In the genomic region with DNA sequence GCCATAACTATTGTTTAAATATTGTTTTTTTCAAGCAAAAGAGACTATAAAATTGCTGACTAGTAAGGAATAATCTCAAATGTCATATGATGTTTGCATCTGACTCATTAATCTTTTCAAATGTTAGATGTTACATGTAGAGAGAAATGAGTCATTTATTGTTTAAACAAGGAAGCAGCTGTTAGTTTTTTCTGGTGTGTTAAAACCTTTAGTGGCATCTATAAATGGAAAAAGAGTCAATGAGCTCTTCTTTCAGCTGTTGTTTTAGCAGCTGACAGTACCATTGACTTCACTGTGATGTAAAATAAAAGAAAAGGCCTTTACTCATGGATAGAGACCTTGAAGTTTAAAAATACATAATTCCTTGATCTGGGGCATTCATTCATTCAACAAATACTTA, we compare ENCODE assay signal across 12 cellular contexts. TPM values are rescaled to one million over a fixed set of nuclear protein-coding genes. Genes with fewer than 3 reads are reported as not detected.
A peak's percentile ranks its signal among the peaks of the same experiment; 100 is the strongest.
DNase-seq lines count a peak whose midpoint lies in the region; ATAC-seq and TF ChIP-seq lines count a peak whose summit lies in the region.
"Had no signal": no experiment of that assay in that cellular context is flagged by ENCODE, and none has a peak within 500 bp of the region (broad histone marks: within the 10 kb centered on the region; RNA-seq: fewer than 3 reads in every experiment).

No MANE protein-coding gene starts in this region.

- ATAC-seq in SK-N-SH treated with all-trans-retinoic acid at 6 μM for 48 hours (no peak), esophagus mucosa (peak; percentile 83), GM18517 (IDR thresholded peaks at IDR 0.05; ENCODE audit: unreplicated experiment) (no peak)
- peak; percentile 60 for ATAC-seq in stimulated activated effector memory CD8-positive, alpha-beta T cell treated with anti-CD3 and anti-CD28 coated beads, Interleukin-12 subunit alpha, Interleukin-12 subunit beta, amount 100 ng/mL, for 72 hours
- no peak for ATAC-seq in effector memory CD8-positive, alpha-beta T cell (replicated peaks)

- peaks cover 27% of the 10 kb centered on the region for H3F3A ChIP-seq in SK-N-SH (replicated peaks; ENCODE audit: insufficient read depth)

- H3K4me1 ChIP-seq in SK-N-SH (ENCODE audit: control insufficient read depth in 1 of 2, insufficient read depth in 2 of 2, low read depth in 1 of 2, low read length in 1 of 2) = 0 out of 4 replicates have a peak, but pooled peaks cover 0 to 9% of the 10 kb centered on the region in 2 experiments
- H3K4me1 ChIP-seq: right lobe of liver had no signal

- TF ChIP-seq CTCF in SK-N-SH (IDR thresholded peaks at IDR 0.05) = no peak

- H3K9me3 Mint-ChIP-seq in stimulated activated effector memory CD8-positive, alpha-beta T cell treated with anti-CD3 and anti-CD28 coated beads, Interleukin-12 subunit alpha, Interleukin-12 subunit beta, amount 100 ng/mL, for 72 hours = no peaks in the 10 kb centered on the region
- H3K9me3 Mint-ChIP-seq in effector memory CD8-positive, alpha-beta T cell = no peaks in the 10 kb centered on the region

- no peaks in the 10 kb centered on the region for H3K27me3 Mint-ChIP-seq in effector memory CD8-positive, alpha-beta T cell

- peak overlapping the region; percentile 40 for H3K27ac Mint-ChIP-seq in stimulated activated effector memory CD8-positive, alpha-beta T cell treated with anti-CD3 and anti-CD28 coated beads, Interleukin-12 subunit alpha, Interleukin-12 subunit beta, amount 100 ng/mL, for 72 hours
- no peak overlapping the region for H3K27ac Mint-ChIP-seq in effector memory CD8-positive, alpha-beta T cell

- no peak overlapping the region for H3K4me2 ChIP-seq in SK-N-SH

- no peaks in the 10 kb centered on the region for H3K9me3 ChIP-seq in SK-N-SH
- H3K9me3 ChIP-seq: right lobe of liver, thoracic aorta had no signal

- H2AFZ ChIP-seq in SK-N-SH (ENCODE audit: low read depth) = no peak overlapping the region

- H3K36me3 ChIP-seq in SK-N-SH (replicated peaks in 1 of 2; ENCODE audit: control insufficient read depth in 1 of 2, insufficient read depth in 2 of 2, low read length in 1 of 2) = peaks cover 5 to 11% of the 10 kb centered on the region in 2 experiments
- H3K36me3 ChIP-seq: BLaER1 treated with 17β-estradiol and CSF1 and Interleukin-3, amounts not matched to agents 10 nM and 100 nM; right lobe of liver; thoracic aorta had no signal

- DNase-seq in SK-N-SH = no peak
- DNase-seq in NCI-H69 (lab: John Stamatoyannopoulos, UW) = peak; percentile 84
- DNase-seq in stimulated activated effector memory CD8-positive, alpha-beta T cell treated with anti-CD3 and anti-CD28 coated beads, Interleukin-12 subunit alpha, Interleukin-12 subunit beta, amount 100 ng/mL, for 72 hours (ENCODE audit: low spot score in 2 of 2) = no peak
- no peak for DNase-seq in effector memory CD8-positive, alpha-beta T cell
- DNase-seq in superior temporal gyrus (ENCODE audit: extremely low spot score) = no peak
- DNase-seq: right lobe of liver had no signal

- no peak overlapping the region for H3K4me3 Mint-ChIP-seq in stimulated activated effector memory CD8-positive, alpha-beta T cell treated with anti-CD3 and anti-CD28 coated beads, Interleukin-12 subunit alpha, Interleukin-12 subunit beta, amount 100 ng/mL, for 72 hours
- no peak overlapping the region for H3K4me3 Mint-ChIP-seq in effector memory CD8-positive, alpha-beta T cell

- no peak overlapping the region for H3K9ac ChIP-seq in SK-N-SH
- H3K9ac ChIP-seq: BLaER1 treated with 17β-estradiol and CSF1 and Interleukin-3, amounts not matched to agents 10 nM and 100 nM had no signal

- POLR2A ChIA-PET in SK-N-SH (lab: Yijun Ruan, JAX) = no interaction called here

- TF ChIP-seq EP300 in SK-N-SH (IDR thresholded peaks at IDR 0.05; ENCODE audit: borderline replicate concordance in 1 of 2, low read depth in 1 of 2, low read length in 1 of 2) = no peak

- no peaks in the 10 kb centered on the region for H3K36me3 Mint-ChIP-seq in stimulated activated effector memory CD8-positive, alpha-beta T cell treated with anti-CD3 and anti-CD28 coated beads, Interleukin-12 subunit alpha, Interleukin-12 subunit beta, amount 100 ng/mL, for 72 hours
- H3K36me3 Mint-ChIP-seq in effector memory CD8-positive, alpha-beta T cell (ENCODE audit: insufficient read depth) = no peaks in the 10 kb centered on the region

- CTCF ChIA-PET in SK-N-SH (lab: Yijun Ruan, JAX) = interaction anchor here (1.3 kb wide), 1 partner anchor 28 kb away, joined by 4 read pairs; no protein-coding TSS in a partner anchor

- H3K4me1 Mint-ChIP-seq in stimulated activated effector memory CD8-positive, alpha-beta T cell treated with anti-CD3 and anti-CD28 coated beads, Interleukin-12 subunit alpha, Interleukin-12 subunit beta, amount 100 ng/mL, for 72 hours = peaks cover 6% of the 10 kb centered on the region
- no peaks in the 10 kb centered on the region for H3K4me1 Mint-ChIP-seq in effector memory CD8-positive, alpha-beta T cell (ENCODE audit: low read depth in 2 of 2)

- H3K4me3 ChIP-seq in SK-N-SH (ENCODE audit: low read depth in 2 of 2, low read length in 1 of 2) = no peak overlapping the region
- H3K4me3 ChIP-seq: BLaER1 treated with 17β-estradiol and CSF1 and Interleukin-3, amounts not matched to agents 10 nM and 100 nM; right lobe of liver; SK-N-MC; thoracic aorta had no signal

- H3K27ac ChIP-seq in SK-N-SH (ENCODE audit: low read depth in 2 of 2, low read length in 1 of 2) = no peak overlapping the region
- H3K27ac ChIP-seq: right lobe of liver, SK-N-MC had no signal

- H4K20me1 ChIP-seq in SK-N-SH (ENCODE audit: insufficient read depth) = no peaks in the 10 kb centered on the region
- H4K20me1 ChIP-seq: BLaER1 treated with 17β-estradiol and CSF1 and Interleukin-3, amounts not matched to agents 10 nM and 100 nM had no signal

- no peaks in the 10 kb centered on the region for H3K27me3 ChIP-seq in SK-N-SH (ENCODE audit: insufficient read depth)
- H3K27me3 ChIP-seq: BLaER1 treated with 17β-estradiol and CSF1 and Interleukin-3, amounts not matched to agents 10 nM and 100 nM; right lobe of liver had no signal

- TF ChIP-seq RAD21 in SK-N-SH (IDR thresholded peaks at IDR 0.05; ENCODE audit: low read length) = no peak

- no peaks in the 10 kb centered on the region for H3K9me2 ChIP-seq in SK-N-SH

- H3K79me2 ChIP-seq in SK-N-SH (ENCODE audit: insufficient read depth) = no peaks in the 10 kb centered on the region

TF ChIP-seq in SK-N-SH, 30 proteins besides CTCF, POLR2A, EP300 and RAD21 (continues in another document):
- TF ChIP-seq MEF2A (IDR thresholded peaks at IDR 0.05; ENCODE audit: borderline replicate concordance, low read depth) (no peak), FOSL2 (IDR thresholded peaks at IDR 0.05; ENCODE audit: borderline replicate concordance, low read depth) (peak; percentile 10; the same call in 1 of the 2 replicates)
- TF ChIP-seq, protein P1, sequence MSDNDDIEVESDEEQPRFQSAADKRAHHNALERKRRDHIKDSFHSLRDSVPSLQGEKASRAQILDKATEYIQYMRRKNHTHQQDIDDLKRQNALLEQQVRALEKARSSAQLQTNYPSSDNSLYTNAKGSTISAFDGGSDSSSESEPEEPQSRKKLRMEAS (IDR thresholded peaks at IDR 0.05; ENCODE audit: low read depth) = no peak
- TF ChIP-seq, protein P2, sequence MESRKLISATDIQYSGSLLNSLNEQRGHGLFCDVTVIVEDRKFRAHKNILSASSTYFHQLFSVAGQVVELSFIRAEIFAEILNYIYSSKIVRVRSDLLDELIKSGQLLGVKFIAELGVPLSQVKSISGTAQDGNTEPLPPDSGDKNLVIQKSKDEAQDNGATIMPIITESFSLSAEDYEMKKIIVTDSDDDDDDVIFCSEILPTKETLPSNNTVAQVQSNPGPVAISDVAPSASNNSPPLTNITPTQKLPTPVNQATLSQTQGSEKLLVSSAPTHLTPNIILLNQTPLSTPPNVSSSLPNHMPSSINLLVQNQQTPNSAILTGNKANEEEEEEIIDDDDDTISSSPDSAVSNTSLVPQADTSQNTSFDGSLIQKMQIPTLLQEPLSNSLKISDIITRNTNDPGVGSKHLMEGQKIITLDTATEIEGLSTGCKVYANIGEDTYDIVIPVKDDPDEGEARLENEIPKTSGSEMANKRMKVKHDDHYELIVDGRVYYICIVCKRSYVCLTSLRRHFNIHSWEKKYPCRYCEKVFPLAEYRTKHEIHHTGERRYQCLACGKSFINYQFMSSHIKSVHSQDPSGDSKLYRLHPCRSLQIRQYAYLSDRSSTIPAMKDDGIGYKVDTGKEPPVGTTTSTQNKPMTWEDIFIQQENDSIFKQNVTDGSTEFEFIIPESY (IDR thresholded peaks at IDR 0.05; ENCODE audit: borderline replicate concordance, low read depth) = no peak

TF ChIP-seq in SK-N-SH treated with all-trans-retinoic acid at 6 μM for 48 hours, 23 proteins besides CTCF, POLR2A, EP300 and RAD21 (continues in another document):
- TF ChIP-seq, protein P3, sequence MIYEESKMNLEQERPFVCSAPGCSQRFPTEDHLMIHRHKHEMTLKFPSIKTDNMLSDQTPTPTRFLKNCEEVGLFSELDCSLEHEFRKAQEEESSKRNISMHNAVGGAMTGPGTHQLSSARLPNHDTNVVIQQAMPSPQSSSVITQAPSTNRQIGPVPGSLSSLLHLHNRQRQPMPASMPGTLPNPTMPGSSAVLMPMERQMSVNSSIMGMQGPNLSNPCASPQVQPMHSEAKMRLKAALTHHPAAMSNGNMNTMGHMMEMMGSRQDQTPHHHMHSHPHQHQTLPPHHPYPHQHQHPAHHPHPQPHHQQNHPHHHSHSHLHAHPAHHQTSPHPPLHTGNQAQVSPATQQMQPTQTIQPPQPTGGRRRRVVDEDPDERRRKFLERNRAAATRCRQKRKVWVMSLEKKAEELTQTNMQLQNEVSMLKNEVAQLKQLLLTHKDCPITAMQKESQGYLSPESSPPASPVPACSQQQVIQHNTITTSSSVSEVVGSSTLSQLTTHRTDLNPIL (CRISPR knock-in tag; IDR thresholded peaks at IDR 0.05; ENCODE audit: low read depth) = no peak
- TF ChIP-seq BACH2 (CRISPR knock-in tag; IDR thresholded peaks at IDR 0.05; ENCODE audit: borderline replicate concordance) = no peak
- TF ChIP-seq TOX (CRISPR knock-in tag; IDR thresholded peaks at IDR 0.05; ENCODE audit: borderline replicate concordance) = no peak

RNA-seq across cellular contexts. Expression of a gene that starts 1.8 kb away (rescaled TPM):
- polyA plus RNA-seq in SK-N-SH (2012; rRNA removed) = 0.26 and 0.42 TPM in 2 replicates
- 0.29 and 0.30 TPM in 2 replicates for polyA plus RNA-seq in SK-N-SH (2012; cell fraction: cytosol; rRNA removed)
- 0.47 and 0.80 TPM in 2 replicates for polyA plus RNA-seq in SK-N-SH (2012; cell fraction: nucleus; rRNA removed)
- 0.40 TPM for total RNA-seq in esophagus mucosa

RNA-seq across cellular contexts. Expression of a gene that starts 28.4 kb away (rescaled TPM):
- 3.8 TPM in 2 replicates for polyA plus RNA-seq in SK-N-SH (2012; rRNA removed)
- 3.0 and 3.7 TPM in 2 replicates for polyA plus RNA-seq in SK-N-SH (2012; cell fraction: cytosol; rRNA removed)
- polyA plus RNA-seq in SK-N-SH (2012; cell fraction: nucleus; rRNA removed) = 12.4 and 16.1 TPM in 2 replicates
- total RNA-seq in esophagus mucosa = 3.5 TPM

Comparison
In these comparisons a context has a peak if more than half of its experiments do, and no peak if none do; other contexts are left out.
1. ATAC-seq: peak in esophagus mucosa (single experiment) and stimulated activated effector memory CD8-positive, alpha-beta T cell treated with anti-CD3 and anti-CD28 coated beads, Interleukin-12 subunit alpha, Interleukin-12 subunit beta, amount 100 ng/mL, for 72 hours (single experiment); none in SK-N-SH treated with all-trans-retinoic acid at 6 μM for 48 hours (single experiment), effector memory CD8-positive, alpha-beta T cell (single experiment) and GM18517 (single experiment).